In genomic region chr19:8357007-8357521, GRCh38 we compare ENCODE assay signal across 1 cellular context.
TF ChIP-seq lines count a peak whose summit lies in the region.

No MANE protein-coding gene starts in this region.

TF ChIP-seq in HEK293, 187 proteins besides CTCF, POLR2A, EP300 and RAD21 (continued from another document):
- TF ChIP-seq, protein P1, sequence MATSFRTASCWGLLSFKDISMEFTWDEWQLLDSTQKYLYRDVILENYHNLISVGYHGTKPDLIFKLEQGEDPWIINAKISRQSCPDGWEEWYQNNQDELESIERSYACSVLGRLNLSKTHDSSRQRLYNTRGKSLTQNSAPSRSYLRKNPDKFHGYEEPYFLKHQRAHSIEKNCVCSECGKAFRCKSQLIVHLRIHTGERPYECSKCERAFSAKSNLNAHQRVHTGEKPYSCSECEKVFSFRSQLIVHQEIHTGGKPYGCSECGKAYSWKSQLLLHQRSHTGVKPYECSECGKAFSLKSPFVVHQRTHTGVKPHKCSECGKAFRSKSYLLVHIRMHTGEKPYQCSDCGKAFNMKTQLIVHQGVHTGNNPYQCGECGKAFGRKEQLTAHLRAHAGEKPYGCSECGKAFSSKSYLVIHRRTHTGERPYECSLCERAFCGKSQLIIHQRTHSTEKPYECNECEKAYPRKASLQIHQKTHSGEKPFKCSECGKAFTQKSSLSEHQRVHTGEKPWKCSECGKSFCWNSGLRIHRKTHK (tag by site-specific recombination; IDR thresholded peaks at IDR 0.05), result no peak
- 0 out of 2 replicates have a peak, but pooled peaks have one; percentile 22 for TF ChIP-seq FEZF1 (tag by site-specific recombination; IDR thresholded peaks at IDR 0.05)
- no peak for TF ChIP-seq HOXC10 (CRISPR knock-in tag; IDR thresholded peaks at IDR 0.05)
- no peak for TF ChIP-seq AEBP2 (tag by site-specific recombination; IDR thresholded peaks at IDR 0.05; ENCODE audit: borderline replicate concordance)
- no peak for TF ChIP-seq HOXD13 (CRISPR knock-in tag; IDR thresholded peaks at IDR 0.05; ENCODE audit: borderline replicate concordance)
- peak; percentile 32; the same call in 1 of the 2 replicates for TF ChIP-seq ZXDB (tag by site-specific recombination; IDR thresholded peaks at IDR 0.05)
- TF ChIP-seq ZNF311 (tag by site-specific recombination; IDR thresholded peaks at IDR 0.05; ENCODE audit: borderline replicate concordance), result no peak
